ENCODE assay signal across 1 cellular context in genomic region chr18:58407649-58408407, GRCh38.
TF ChIP-seq lines count a peak whose summit lies in the region.

No MANE protein-coding gene starts in this region.

TF ChIP-seq in HepG2, 621 proteins besides CTCF, POLR2A, EP300 and RAD21 (continued from another document and continues in another):
- TF ChIP-seq HIC2 (CRISPR knock-in tag; IDR thresholded peaks at IDR 0.05; ENCODE audit: low read depth) = peak; percentile 83
- TF ChIP-seq, protein P1, sequence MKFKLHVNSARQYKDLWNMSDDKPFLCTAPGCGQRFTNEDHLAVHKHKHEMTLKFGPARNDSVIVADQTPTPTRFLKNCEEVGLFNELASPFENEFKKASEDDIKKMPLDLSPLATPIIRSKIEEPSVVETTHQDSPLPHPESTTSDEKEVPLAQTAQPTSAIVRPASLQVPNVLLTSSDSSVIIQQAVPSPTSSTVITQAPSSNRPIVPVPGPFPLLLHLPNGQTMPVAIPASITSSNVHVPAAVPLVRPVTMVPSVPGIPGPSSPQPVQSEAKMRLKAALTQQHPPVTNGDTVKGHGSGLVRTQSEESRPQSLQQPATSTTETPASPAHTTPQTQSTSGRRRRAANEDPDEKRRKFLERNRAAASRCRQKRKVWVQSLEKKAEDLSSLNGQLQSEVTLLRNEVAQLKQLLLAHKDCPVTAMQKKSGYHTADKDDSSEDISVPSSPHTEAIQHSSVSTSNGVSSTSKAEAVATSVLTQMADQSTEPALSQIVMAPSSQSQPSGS (CRISPR knock-in tag; IDR thresholded peaks at IDR 0.05) = peak; percentile 75
- peak; percentile 90 for TF ChIP-seq CEBPG (CRISPR knock-in tag; IDR thresholded peaks at IDR 0.05)
- TF ChIP-seq KIAA2018 (CRISPR knock-in tag; IDR thresholded peaks at IDR 0.05; ENCODE audit: borderline replicate concordance) = no peak
- TF ChIP-seq PRDM4 (CRISPR knock-in tag; IDR thresholded peaks at IDR 0.05; ENCODE audit: borderline replicate concordance) = 0 out of 2 replicates have a peak, but pooled peaks have one; percentile 58
- no peak for TF ChIP-seq SRF (IDR thresholded peaks at IDR 0.05; ENCODE audit: low read depth, low read length)
- no peak for TF ChIP-seq ZBTB40 (IDR thresholded peaks at IDR 0.05)
- TF ChIP-seq ZBTB40 (CRISPR knock-in tag; IDR thresholded peaks at IDR 0.05) = peak; percentile 51; the same call in 1 of the 2 replicates
- 0 out of 2 replicates have a peak, but pooled peaks have one; percentile 79 for TF ChIP-seq ATF6 (CRISPR knock-in tag; conservative IDR thresholded peaks at IDR 0.05)
- no peak for TF ChIP-seq HMGA1 (CRISPR knock-in tag; conservative IDR thresholded peaks at IDR 0.05)
- peak; percentile 99 for TF ChIP-seq ZNF614 (CRISPR knock-in tag; IDR thresholded peaks at IDR 0.05; ENCODE audit: borderline replicate concordance)
- TF ChIP-seq TARDBP (CRISPR knock-in tag; IDR thresholded peaks at IDR 0.05) = peak; percentile 79
- TF ChIP-seq ZNF772 (CRISPR knock-in tag; IDR thresholded peaks at IDR 0.05) = no peak
- 0 out of 2 replicates have a peak, but pooled peaks have one; percentile 56 for TF ChIP-seq HNRNPL (IDR thresholded peaks at IDR 0.05; ENCODE audit: low read depth, low read length)
- TF ChIP-seq ZNF589 (CRISPR knock-in tag; conservative IDR thresholded peaks at IDR 0.05) = peak; percentile 21; the same call in 1 of the 2 replicates
- no peak for TF ChIP-seq ZNF468 (CRISPR knock-in tag; IDR thresholded peaks at IDR 0.05)
- TF ChIP-seq ZNF292 (CRISPR knock-in tag; IDR thresholded peaks at IDR 0.05; ENCODE audit: borderline replicate concordance, low read depth) = peak; percentile 53; the same call in 1 of the 2 replicates
- peak; percentile 92 for TF ChIP-seq ZNF264 (CRISPR knock-in tag; IDR thresholded peaks at IDR 0.05)
- peak; percentile 88 for TF ChIP-seq RXRB (CRISPR knock-in tag; IDR thresholded peaks at IDR 0.05; ENCODE audit: borderline replicate concordance)
- TF ChIP-seq, protein P2, sequence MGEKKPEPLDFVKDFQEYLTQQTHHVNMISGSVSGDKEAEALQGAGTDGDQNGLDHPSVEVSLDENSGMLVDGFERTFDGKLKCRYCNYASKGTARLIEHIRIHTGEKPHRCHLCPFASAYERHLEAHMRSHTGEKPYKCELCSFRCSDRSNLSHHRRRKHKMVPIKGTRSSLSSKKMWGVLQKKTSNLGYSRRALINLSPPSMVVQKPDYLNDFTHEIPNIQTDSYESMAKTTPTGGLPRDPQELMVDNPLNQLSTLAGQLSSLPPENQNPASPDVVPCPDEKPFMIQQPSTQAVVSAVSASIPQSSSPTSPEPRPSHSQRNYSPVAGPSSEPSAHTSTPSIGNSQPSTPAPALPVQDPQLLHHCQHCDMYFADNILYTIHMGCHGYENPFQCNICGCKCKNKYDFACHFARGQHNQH (CRISPR knock-in tag; IDR thresholded peaks at IDR 0.05) = peak; percentile 95
- TF ChIP-seq GTF3A (CRISPR knock-in tag; conservative IDR thresholded peaks at IDR 0.05) = peak; percentile 51; the same call in 1 of the 2 replicates
